In the genomic region with DNA sequence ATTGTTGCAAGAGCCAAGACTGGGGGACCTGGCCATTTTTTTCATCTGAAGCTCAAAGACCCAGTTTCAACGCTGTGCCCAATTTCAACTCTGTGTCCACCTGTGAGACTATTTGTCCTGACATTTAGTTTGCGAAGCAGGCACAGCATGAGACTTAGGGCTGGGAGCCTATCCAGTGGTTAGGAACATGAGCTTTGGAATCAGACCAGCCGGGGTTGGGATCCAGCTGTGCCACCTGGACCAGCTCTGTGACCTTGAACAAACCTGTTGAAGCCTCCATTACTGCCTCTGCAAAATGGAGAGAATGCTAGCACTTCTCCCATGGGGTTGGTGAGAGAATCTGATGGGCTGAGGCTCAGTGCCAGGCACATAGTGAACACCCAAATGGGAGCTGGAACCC, we compare ENCODE assay signal across 18 cellular contexts.
DNase-seq lines count a peak whose midpoint lies in the region; ATAC-seq and TF ChIP-seq lines count a peak whose summit lies in the region.
"Had no signal": no experiment of that assay in that cellular context is flagged by ENCODE, and none has a peak within 500 bp of the region (broad histone marks: within the 10 kb centered on the region; RNA-seq: fewer than 3 reads in every experiment).

No MANE protein-coding gene starts in this region.

- TF ChIP-seq CTCF in AG04449 (IDR thresholded peaks at IDR 0.05; ENCODE audit: insufficient read depth, low read length, missing control alignments) = no peak
- no peak for TF ChIP-seq CTCF in fibroblast of villous mesenchyme (IDR thresholded peaks at IDR 0.05; ENCODE audit: insufficient read depth, low read depth, low read length)
- no peak for TF ChIP-seq CTCF in retinal pigment epithelial cell (conservative IDR thresholded peaks at IDR 0.05; ENCODE audit: low read depth, low read length)

- no peak for DNase-seq in AG04449 (ENCODE audit: low read depth, low spot score)
- DNase-seq in SJSA1 (ENCODE audit: low read depth in 1 of 2, low spot score in 2 of 2) = no peak
- DNase-seq in fibroblast of villous mesenchyme (ENCODE audit: low read depth) = no peak
- DNase-seq in retinal pigment epithelial cell (ENCODE audit: low read depth) = no peak
- DNase-seq in glomerular visceral epithelial cell (ENCODE audit: extremely low spot score) = no peak
- no peak for DNase-seq in NCI-H345 (lab: John Stamatoyannopoulos, UW)
- DNase-seq in NCI-H2196 (lab: John Stamatoyannopoulos, UW; ENCODE audit: unreplicated experiment) = no peak
- DNase-seq: activated CD4-positive, CD25-positive, alpha-beta regulatory T cell treated with anti-CD3 and anti-CD28 coated beads, Interleukin-2, amount 50 U/mL, for 72 hours; activated CD8-positive, alpha-beta memory T cell treated with anti-CD3 and anti-CD28 coated beads, Interleukin-2, amount 10 ng/mL, durations not matched to agents 7 days and 5 days; activated naive CD4-positive, alpha-beta T cell treated with anti-CD3 and anti-CD28 coated beads for 36 hours; Caco-2; midbrain; MM.1S; NCI-H2081 treated with DMSO at 0.1 percent for 48 hours; NCI-H774; ovary; T-helper 17 cell had no signal

- peak overlapping the region; percentile 25; the same call in 1 of the 2 replicates for H3K27ac ChIP-seq in SJSA1
- H3K27ac ChIP-seq: ovary had no signal

- no peaks in the 10 kb centered on the region for H3K27me3 ChIP-seq in SJSA1 (replicated peaks)
- H3K27me3 ChIP-seq: ovary had no signal

- ATAC-seq in GM19035 (IDR thresholded peaks at IDR 0.05; ENCODE audit: unreplicated experiment) = no peak
- ATAC-seq: activated CD8-positive, alpha-beta memory T cell treated with anti-CD3 and anti-CD28 coated beads, Interleukin-2, amount 10 ng/mL, durations not matched to agents 7 days and 5 days; T-helper 17 cell had no signal

- H3K4me3 ChIP-seq in AG04449 (ENCODE audit: low read depth, low read length) (peak overlapping the region; percentile 60), SJSA1 (no peak overlapping the region), fibroblast of villous mesenchyme (ENCODE audit: low read depth, low read length) (peak overlapping the region; percentile 44), retinal pigment epithelial cell (ENCODE audit: low read length) (peak overlapping the region; percentile 31)
- H3K4me3 ChIP-seq: ovary had no signal

- POLR2A ChIA-PET in AG04449 (lab: Yijun Ruan, JAX) = interaction anchor here (1.0 to 2.6 kb wide), 5 partner anchors 17 to 86 kb away, joined by 3 to 11 read pairs (median 9); no protein-coding TSS in a partner anchor

- CTCF ChIA-PET in AG04449 (lab: Yijun Ruan, JAX) = interaction anchor here (1.0 to 4.2 kb wide), 6 partner anchors 15 to 80 kb away, joined by 3 to 19 read pairs (median 4); no protein-coding TSS in a partner anchor

- H3K4me1 ChIP-seq in SJSA1 (replicated peaks) = peaks cover 52% of the 10 kb centered on the region

- no peaks in the 10 kb centered on the region for H3K36me3 ChIP-seq in SJSA1
- H3K36me3 ChIP-seq: ovary had no signal

- no peaks in the 10 kb centered on the region for H3K9me3 ChIP-seq in SJSA1 (replicated peaks)
- H3K9me3 ChIP-seq: Caco-2, ovary had no signal
